In genomic region chr5:160979356-160979755, GRCh38 we compare ENCODE assay signal across 13 cellular contexts.
"Had no signal": no experiment of that assay in that cellular context is flagged by ENCODE, and none has a peak within 500 bp of the region (broad histone marks: within the 10 kb centered on the region; RNA-seq: fewer than 3 reads in every experiment).

No MANE protein-coding gene starts in this region.

- H3K27me3 ChIP-seq: ascending aorta, stomach had no signal

- H3K4me1 Mint-ChIP-seq: activated naive CD4-positive, alpha-beta T cell treated with anti-CD3 and anti-CD28 coated beads, Interleukin-2, amount 10 ng/mL, durations not matched to agents 7 days and 5 days; immature natural killer cell; neural crest cell had no signal

- H3K9me3 ChIP-seq: ascending aorta, heart left ventricle, prostate gland, stomach, thoracic aorta had no signal

- H3K4me3 ChIP-seq: ascending aorta, heart left ventricle, prostate gland, smooth muscle cell, stomach, thoracic aorta had no signal

- H3K27ac ChIP-seq: ascending aorta, heart left ventricle, prostate gland, stomach, thoracic aorta, WERI-Rb-1 had no signal

- H3K27me3 Mint-ChIP-seq: activated naive CD4-positive, alpha-beta T cell treated with anti-CD3 and anti-CD28 coated beads, Interleukin-2, amount 10 ng/mL, durations not matched to agents 7 days and 5 days had no signal

- H3K4me3 Mint-ChIP-seq: activated naive CD4-positive, alpha-beta T cell treated with anti-CD3 and anti-CD28 coated beads, Interleukin-2, amount 10 ng/mL, durations not matched to agents 7 days and 5 days; endodermal cell; immature natural killer cell; neural crest cell had no signal

- H3K36me3 ChIP-seq: ascending aorta, heart left ventricle, prostate gland, stomach, thoracic aorta, WERI-Rb-1 had no signal

- H3K9me3 Mint-ChIP-seq: activated naive CD4-positive, alpha-beta T cell treated with anti-CD3 and anti-CD28 coated beads, Interleukin-2, amount 10 ng/mL, durations not matched to agents 7 days and 5 days; endodermal cell had no signal

- H3K27ac Mint-ChIP-seq: activated naive CD4-positive, alpha-beta T cell treated with anti-CD3 and anti-CD28 coated beads, Interleukin-2, amount 10 ng/mL, durations not matched to agents 7 days and 5 days; endodermal cell; immature natural killer cell had no signal

- ATAC-seq: heart left ventricle, right cardiac atrium had no signal

- DNase-seq: activated CD4-positive, alpha-beta T cell treated with anti-CD3 and anti-CD28 coated beads, Interleukin-2, amount 50 U/mL, for 48 hours; activated naive CD4-positive, alpha-beta T cell treated with anti-CD3 and anti-CD28 coated beads, Interleukin-2, amount 10 ng/mL, durations not matched to agents 7 days and 5 days; endodermal cell; heart left ventricle; immature natural killer cell; right cardiac atrium; stomach; WERI-Rb-1 had no signal
